ENCODE assay signal across 1 cellular context in genomic region chr7:73425356-73425983, GRCh38.
TF ChIP-seq lines count a peak whose summit lies in the region.

No MANE protein-coding gene starts in this region.

TF ChIP-seq in HepG2, 621 proteins besides CTCF, POLR2A, EP300 and RAD21:
- TF ChIP-seq HNRNPL (IDR thresholded peaks at IDR 0.05; ENCODE audit: low read depth, low read length) (no peak), ZNF558 (CRISPR knock-in tag; IDR thresholded peaks at IDR 0.05; ENCODE audit: borderline replicate concordance) (no peak), DZIP1 (CRISPR knock-in tag; IDR thresholded peaks at IDR 0.05) (no peak), TEF (CRISPR knock-in tag; IDR thresholded peaks at IDR 0.05) (no peak), ARID2 (CRISPR knock-in tag; IDR thresholded peaks at IDR 0.05; ENCODE audit: borderline replicate concordance) (no peak), GATAD1 (CRISPR knock-in tag; IDR thresholded peaks at IDR 0.05) (no peak), AGO2 (optimal IDR thresholded peaks at IDR 0.05; ENCODE audit: low read depth, low read length) (no peak), SATB2 (CRISPR knock-in tag; IDR thresholded peaks at IDR 0.05) (no peak), ZNF275 (CRISPR knock-in tag; IDR thresholded peaks at IDR 0.05; ENCODE audit: borderline replicate concordance) (no peak), CREBL2 (CRISPR knock-in tag; IDR thresholded peaks at IDR 0.05; ENCODE audit: borderline replicate concordance) (no peak), HNRNPUL1 (IDR thresholded peaks at IDR 0.05; ENCODE audit: low read depth, low read length) (no peak), ZNF619 (CRISPR knock-in tag; IDR thresholded peaks at IDR 0.05) (no peak)
